9 cellular contexts compared by ENCODE assay signal in genomic region chrX:22134681-22135080, GRCh38.
DNase-seq lines count a peak whose midpoint lies in the region; ATAC-seq and TF ChIP-seq lines count a peak whose summit lies in the region.
"Had no signal": no experiment of that assay in that cellular context is flagged by ENCODE, and none has a peak within 500 bp of the region (broad histone marks: within the 10 kb centered on the region; RNA-seq: fewer than 3 reads in every experiment).

No MANE protein-coding gene starts in this region.

- CTCF ChIA-PET in activated CD8-positive, alpha-beta T cell treated with anti-CD3 and anti-CD28 coated beads, Interleukin-2, amount 10 ng/mL, durations not matched to agents 7 days and 5 days (lab: Charles Lee) = interaction anchor here (1.6 to 4.1 kb wide), 5 partner anchors 10 to 613 kb away, joined by 3 to 35 read pairs (median 15); no protein-coding TSS in a partner anchor

- H3K27me3 Mint-ChIP-seq in activated CD8-positive, alpha-beta T cell treated with anti-CD3 and anti-CD28 coated beads, Interleukin-2, amount 10 ng/mL, durations not matched to agents 7 days and 5 days (ENCODE audit: low read depth) = no peaks in the 10 kb centered on the region
- H3K27me3 Mint-ChIP-seq: activated B cell treated with CpG ODN at 0.5 μM for 24 hours had no signal

- H3K27me3 ChIP-seq in SJSA1 (replicated peaks) = no peaks in the 10 kb centered on the region
- H3K27me3 ChIP-seq in skeletal muscle satellite cell (ENCODE audit: control insufficient read depth, insufficient read depth, low read length) = no peaks in the 10 kb centered on the region

- no peaks in the 10 kb centered on the region for H3K4me1 Mint-ChIP-seq in activated CD8-positive, alpha-beta T cell treated with anti-CD3 and anti-CD28 coated beads, Interleukin-2, amount 10 ng/mL, durations not matched to agents 7 days and 5 days (ENCODE audit: low read depth)

- DNase-seq in GM04504 (ENCODE audit: low read depth) (peak; percentile 36), SJSA1 (ENCODE audit: low read depth in 1 of 2, low spot score in 2 of 2) (peak; percentile 59 to 63), fibroblast of pulmonary artery (ENCODE audit: low read depth) (peak; percentile 59)
- DNase-seq in activated CD8-positive, alpha-beta T cell treated with anti-CD3 and anti-CD28 coated beads, Interleukin-2, amount 10 ng/mL, durations not matched to agents 7 days and 5 days = no peak
- DNase-seq: activated B cell treated with CpG ODN at 0.5 μM for 24 hours, NCI-H2107 had no signal

- H3K9me3 ChIP-seq in SJSA1 (replicated peaks) (no peaks in the 10 kb centered on the region), skeletal muscle satellite cell (replicated peaks; ENCODE audit: low read length) (no peaks in the 10 kb centered on the region)

- H3K36me3 Mint-ChIP-seq in activated CD8-positive, alpha-beta T cell treated with anti-CD3 and anti-CD28 coated beads, Interleukin-2, amount 10 ng/mL, durations not matched to agents 7 days and 5 days (ENCODE audit: low read depth) = no peaks in the 10 kb centered on the region

- TF ChIP-seq CTCF in fibroblast of pulmonary artery (IDR thresholded peaks at IDR 0.05; ENCODE audit: low read length, missing control alignments) = no peak

- H3K4me1 ChIP-seq in SJSA1 (replicated peaks) (peaks cover 30% of the 10 kb centered on the region), skeletal muscle satellite cell (ENCODE audit: control insufficient read depth, insufficient read depth, low read length) (peaks cover 27% of the 10 kb centered on the region)

- H3K4me2 ChIP-seq in skeletal muscle satellite cell (ENCODE audit: low read length) = peak overlapping the region; percentile 74

- no peak overlapping the region for H3K27ac Mint-ChIP-seq in activated CD8-positive, alpha-beta T cell treated with anti-CD3 and anti-CD28 coated beads, Interleukin-2, amount 10 ng/mL, durations not matched to agents 7 days and 5 days
- H3K27ac Mint-ChIP-seq: activated B cell treated with CpG ODN at 0.5 μM for 24 hours had no signal

- ATAC-seq in HG03354 (IDR thresholded peaks at IDR 0.05; ENCODE audit: poor library complexity, severe bottlenecking, unreplicated experiment) = no peak
- ATAC-seq in HG03045 (IDR thresholded peaks at IDR 0.05; ENCODE audit: unreplicated experiment) = no peak
- ATAC-seq in activated CD8-positive, alpha-beta T cell treated with anti-CD3 and anti-CD28 coated beads, Interleukin-2, amount 10 ng/mL, durations not matched to agents 7 days and 5 days = no peak

- no peaks in the 10 kb centered on the region for H3K9me3 Mint-ChIP-seq in activated CD8-positive, alpha-beta T cell treated with anti-CD3 and anti-CD28 coated beads, Interleukin-2, amount 10 ng/mL, durations not matched to agents 7 days and 5 days (ENCODE audit: insufficient read depth)
- H3K9me3 Mint-ChIP-seq: activated B cell treated with CpG ODN at 0.5 μM for 24 hours had no signal

- no peak overlapping the region for H3K4me3 ChIP-seq in SJSA1
- no peak overlapping the region for H3K4me3 ChIP-seq in fibroblast of pulmonary artery (replicated peaks; ENCODE audit: low read depth, low read length)
- H3K4me3 ChIP-seq in skeletal muscle satellite cell (ENCODE audit: low read length) = peak overlapping the region; percentile 46

- H3K36me3 ChIP-seq in SJSA1 (no peaks in the 10 kb centered on the region), skeletal muscle satellite cell (ENCODE audit: insufficient read depth, low read length) (no peaks in the 10 kb centered on the region)

- peak overlapping the region; percentile 99 for H3K27ac ChIP-seq in SJSA1

- POLR2A ChIA-PET in activated CD8-positive, alpha-beta T cell treated with anti-CD3 and anti-CD28 coated beads, Interleukin-2, amount 10 ng/mL, durations not matched to agents 7 days and 5 days (lab: Charles Lee) = no interaction called here

- peak overlapping the region; percentile 63 for H3K9ac ChIP-seq in skeletal muscle satellite cell (ENCODE audit: low read depth, low read length)

- H3K4me3 Mint-ChIP-seq in activated CD8-positive, alpha-beta T cell treated with anti-CD3 and anti-CD28 coated beads, Interleukin-2, amount 10 ng/mL, durations not matched to agents 7 days and 5 days = no peak overlapping the region
- H3K4me3 Mint-ChIP-seq: activated B cell treated with CpG ODN at 0.5 μM for 24 hours had no signal
